ENCODE assay signal across 8 cellular contexts in genomic region chr10:132536964-132537712, GRCh38. TPM values are rescaled to one million over a fixed set of nuclear protein-coding genes. Genes with fewer than 3 reads are reported as not detected.
A peak's percentile ranks its signal among the peaks of the same experiment; 100 is the strongest.
DNase-seq lines count a peak whose midpoint lies in the region; ATAC-seq and TF ChIP-seq lines count a peak whose summit lies in the region.

No MANE protein-coding gene starts in this region.

- H3K4me1 ChIP-seq in duodenal mucosa (ENCODE audit: control insufficient read depth in 1 of 2, insufficient read depth in 2 of 2, low read length in 2 of 2) (peaks cover 39 to 41% of the 10 kb centered on the region in 2 donors), lower lobe of right lung (peaks cover 59% of the 10 kb centered on the region)

- peak overlapping the region; percentile 62 to 72 for H3K4me3 Mint-ChIP-seq in CD14-positive monocyte
- peak overlapping the region; percentile 55 for H3K4me3 Mint-ChIP-seq in activated CD4-positive, alpha-beta memory T cell treated with anti-CD3 and anti-CD28 coated beads, Interleukin-2, amount 10 ng/mL, durations not matched to agents 7 days and 5 days

- peaks cover 3 to 10% (median 8%) of the 10 kb centered on the region in 3 donors for H3K27me3 Mint-ChIP-seq in CD14-positive monocyte (ENCODE audit: low read depth in 3 of 3)
- peaks cover 21% of the 10 kb centered on the region for H3K27me3 Mint-ChIP-seq in activated CD4-positive, alpha-beta memory T cell treated with anti-CD3 and anti-CD28 coated beads, Interleukin-2, amount 10 ng/mL, durations not matched to agents 7 days and 5 days

- intact Hi-C loops in CD14-positive monocyte (cut with micrococcal nuclease) (loop anchor here (5.0 to 10.0 kb wide), 9 partner anchors 35 to 232 kb away; partner anchors contain the start of genes LRRC27 (in 1 of the 2) and STK32C (in 1 of the 2)), lower lobe of right lung (cut with DNase I) (no loop called here)

- peak; percentile 100 for DNase-seq in CD14-positive monocyte (ENCODE audit: low spot score)
- DNase-seq in NCI-H748 treated with DMSO at 0.1 percent for 48 hours (lab: John Stamatoyannopoulos, UW), result peak; percentile 92
- DNase-seq in activated CD4-positive, alpha-beta memory T cell treated with anti-CD3 and anti-CD28 coated beads, Interleukin-2, amount 10 ng/mL, durations not matched to agents 7 days and 5 days, result peak; percentile 100
- DNase-seq in lower lobe of right lung, result peak; percentile 100
- DNase-seq in stimulated activated CD4-positive, alpha-beta T cell treated with anti-CD3 and anti-CD28 coated beads, TNF-alpha, amount 100 ng/mL, for 1 hour (ENCODE audit: low read depth in 3 of 3, low spot score in 1 of 3), result peak; percentile 100

- CTCF ChIA-PET in activated CD4-positive, alpha-beta memory T cell treated with anti-CD3 and anti-CD28 coated beads, Interleukin-2, amount 10 ng/mL, durations not matched to agents 7 days and 5 days (lab: Charles Lee), result no interaction called here

- POLR2A ChIA-PET in activated CD4-positive, alpha-beta memory T cell treated with anti-CD3 and anti-CD28 coated beads, Interleukin-2, amount 10 ng/mL, durations not matched to agents 7 days and 5 days (lab: Charles Lee), result interaction anchor here (0.8 to 1.3 kb wide), 2 partner anchors 8 to 9 kb away, joined by 3 to 4 read pairs; no protein-coding TSS in a partner anchor

- H3K9me3 Mint-ChIP-seq in CD14-positive monocyte, result peaks cover 0 to 3% (median 2%) of the 10 kb centered on the region in 7 donors
- H3K9me3 Mint-ChIP-seq in activated CD4-positive, alpha-beta memory T cell treated with anti-CD3 and anti-CD28 coated beads, Interleukin-2, amount 10 ng/mL, durations not matched to agents 7 days and 5 days, result no peaks in the 10 kb centered on the region

- peak overlapping the region; percentile 52 to 72 for H3K4me3 ChIP-seq in duodenal mucosa (ENCODE audit: low read depth in 1 of 2, low read length in 2 of 2)
- peak overlapping the region; percentile 80 for H3K4me3 ChIP-seq in lower lobe of right lung

- no peak overlapping the region for H3K27ac Mint-ChIP-seq in CD14-positive monocyte
- H3K27ac Mint-ChIP-seq in activated CD4-positive, alpha-beta memory T cell treated with anti-CD3 and anti-CD28 coated beads, Interleukin-2, amount 10 ng/mL, durations not matched to agents 7 days and 5 days, result no peak overlapping the region

- peak; percentile 84 for ATAC-seq in GM19351 (IDR thresholded peaks at IDR 0.05; ENCODE audit: unreplicated experiment)
- ATAC-seq in HG03520 (IDR thresholded peaks at IDR 0.05; ENCODE audit: unreplicated experiment), result peak; percentile 85
- ATAC-seq in lower lobe of right lung, result peak; percentile 97 to 98

- peak overlapping the region; percentile 58 for H3K27ac ChIP-seq in duodenal mucosa (ENCODE audit: low read depth, low read length)
- peak overlapping the region; percentile 87 for H3K27ac ChIP-seq in lower lobe of right lung

- peak overlapping the region; percentile 47 to 66 for H3K9ac ChIP-seq in duodenal mucosa (ENCODE audit: low read depth in 1 of 2, low read length in 2 of 2)

- no peaks in the 10 kb centered on the region for H3K27me3 ChIP-seq in duodenal mucosa (ENCODE audit: control insufficient read depth in 1 of 2, insufficient read depth in 2 of 2, low read length in 2 of 2)
- H3K27me3 ChIP-seq in lower lobe of right lung (ENCODE audit: low read depth), result no peaks in the 10 kb centered on the region

- peaks cover 54% of the 10 kb centered on the region for H3K4me1 Mint-ChIP-seq in CD14-positive monocyte
- H3K4me1 Mint-ChIP-seq in activated CD4-positive, alpha-beta memory T cell treated with anti-CD3 and anti-CD28 coated beads, Interleukin-2, amount 10 ng/mL, durations not matched to agents 7 days and 5 days, result peaks cover 40% of the 10 kb centered on the region

- no peak for TF ChIP-seq CTCF in CD14-positive monocyte (IDR thresholded peaks at IDR 0.05)
- TF ChIP-seq CTCF in lower lobe of right lung (IDR thresholded peaks at IDR 0.05), result peak; percentile 42

- H3K36me3 ChIP-seq in duodenal mucosa (ENCODE audit: control insufficient read depth in 1 of 2, insufficient read depth in 2 of 2, low read length in 2 of 2) (no peaks in the 10 kb centered on the region), lower lobe of right lung (no peaks in the 10 kb centered on the region)

- H3K36me3 Mint-ChIP-seq in CD14-positive monocyte, result peaks cover 18 to 34% of the 10 kb centered on the region in 2 donors
- peaks cover 2% of the 10 kb centered on the region for H3K36me3 Mint-ChIP-seq in activated CD4-positive, alpha-beta memory T cell treated with anti-CD3 and anti-CD28 coated beads, Interleukin-2, amount 10 ng/mL, durations not matched to agents 7 days and 5 days (ENCODE audit: low read depth)

- H3K9me3 ChIP-seq in duodenal mucosa (ENCODE audit: control insufficient read depth in 1 of 2, low read length in 2 of 2) (no peaks in the 10 kb centered on the region), lower lobe of right lung (no peaks in the 10 kb centered on the region)

RNA-seq across cellular contexts. Expression of gene INPP5A, which starts 0.4 kb away (rescaled TPM):
- 1 to 10 TPM in 1 of 2 donors, under 1 TPM in 1; 0.87 to 2.9 TPM for polyA plus RNA-seq in CD14-positive monocyte
- total RNA-seq in activated CD4-positive, alpha-beta memory T cell treated with anti-CD3 and anti-CD28 coated beads, Interleukin-2, amount 10 ng/mL, durations not matched to agents 7 days and 5 days, result 1 to 10 TPM; 9.3 to 9.5 TPM
- 34.1 TPM for total RNA-seq in lower lobe of right lung

Comparison
In these comparisons a context has a peak if more than half of its experiments do, and no peak if none do; other contexts are left out.
1. Peak in every context shown above with its lines: DNase-seq, ATAC-seq, H3K4me3 ChIP-seq and H3K27ac ChIP-seq.